In genomic region chr17:48954300-48954755, GRCh38 we compare ENCODE assay signal across 10 cellular contexts. TPM values are rescaled to one million over a fixed set of nuclear protein-coding genes. Genes with fewer than 3 reads are reported as not detected.
DNase-seq lines count a peak whose midpoint lies in the region; ATAC-seq and TF ChIP-seq lines count a peak whose summit lies in the region.
"Had no signal": no experiment of that assay in that cellular context is flagged by ENCODE, and none has a peak within 500 bp of the region (broad histone marks: within the 10 kb centered on the region; RNA-seq: fewer than 3 reads in every experiment).

No MANE protein-coding gene starts in this region.

- H3K4me3 ChIP-seq in upper lobe of right lung = no peak overlapping the region
- H3K4me3 ChIP-seq: stomach had no signal

- no peaks in the 10 kb centered on the region for H3K36me3 Mint-ChIP-seq in WTC11
- H3K36me3 Mint-ChIP-seq: activated naive CD4-positive, alpha-beta T cell treated with anti-CD3 and anti-CD28 coated beads, Interleukin-2, amount 50 U/mL, for 72 hours had no signal

- intact Hi-C loops in upper lobe of right lung (cut with DNase I) = no loop called here

- H3K9me3 Mint-ChIP-seq in WTC11 = no peaks in the 10 kb centered on the region
- H3K9me3 Mint-ChIP-seq: activated naive CD4-positive, alpha-beta T cell treated with anti-CD3 and anti-CD28 coated beads, Interleukin-2, amount 50 U/mL, for 72 hours had no signal

- ATAC-seq in WTC11 (peak; percentile 93), upper lobe of right lung (no peak)

- peaks cover 11% of the 10 kb centered on the region for H3K4me1 Mint-ChIP-seq in WTC11

- H3K27me3 ChIP-seq in upper lobe of right lung = peaks cover 37% of the 10 kb centered on the region

- peak overlapping the region; percentile 49; the same call in 1 of the 2 replicates for H3K27ac Mint-ChIP-seq in WTC11
- H3K27ac Mint-ChIP-seq: activated naive CD4-positive, alpha-beta T cell treated with anti-CD3 and anti-CD28 coated beads, Interleukin-2, amount 50 U/mL, for 72 hours had no signal

- DNase-seq in Daoy (ENCODE audit: low read depth) (peak; percentile 45), HT1080 (ENCODE audit: low read depth) (peak; percentile 44), WTC11 (ENCODE audit: low spot score) (peak; percentile 68), lung microvascular endothelial cell (ENCODE audit: low read depth in 2 of 2) (peak; percentile 37 to 63), upper lobe of right lung (no peak), LoVo (ENCODE audit: low spot score) (no peak), activated gamma-delta T cell treated with Interleukin-2 at 50 U/mL for 16 hours (no peak), occipital lobe (lab: John Stamatoyannopoulos, UW) (no peak)
- DNase-seq: stomach had no signal

- H3K4me3 Mint-ChIP-seq in WTC11 = no peak overlapping the region

- TF ChIP-seq CTCF in WTC11 (IDR thresholded peaks at IDR 0.05) = no peak
- TF ChIP-seq CTCF in upper lobe of right lung (IDR thresholded peaks at IDR 0.05) = no peak

- no peak overlapping the region for H3K27ac ChIP-seq in upper lobe of right lung
- H3K27ac ChIP-seq: stomach had no signal

- POLR2A ChIA-PET in WTC11 (lab: Charles Lee) = interaction anchor here (1.0 kb wide), 2 partner anchors 9 to 36 kb away, joined by 3 read pairs; partner anchors contain the start of gene SNF8

- CTCF ChIA-PET in WTC11 (lab: Charles Lee) = interaction anchor here (1.0 to 1.8 kb wide), 13 partner anchors 10 to 154 kb away, joined by 3 to 35 read pairs (median 8); partner anchors contain the start of genes IGF2BP1 and SNF8

- no peaks in the 10 kb centered on the region for H3K4me1 ChIP-seq in upper lobe of right lung
- H3K4me1 ChIP-seq: stomach had no signal

- no peaks in the 10 kb centered on the region for H3K36me3 ChIP-seq in upper lobe of right lung
- H3K36me3 ChIP-seq: stomach had no signal

- no peaks in the 10 kb centered on the region for H3K27me3 Mint-ChIP-seq in WTC11 (ENCODE audit: low read depth)

- H3K9me3 ChIP-seq in upper lobe of right lung = no peaks in the 10 kb centered on the region
- H3K9me3 ChIP-seq: stomach had no signal

TF ChIP-seq in WTC11, 78 proteins besides CTCF, POLR2A, EP300 and RAD21 (continues in another document):
- TF ChIP-seq, protein P1, sequence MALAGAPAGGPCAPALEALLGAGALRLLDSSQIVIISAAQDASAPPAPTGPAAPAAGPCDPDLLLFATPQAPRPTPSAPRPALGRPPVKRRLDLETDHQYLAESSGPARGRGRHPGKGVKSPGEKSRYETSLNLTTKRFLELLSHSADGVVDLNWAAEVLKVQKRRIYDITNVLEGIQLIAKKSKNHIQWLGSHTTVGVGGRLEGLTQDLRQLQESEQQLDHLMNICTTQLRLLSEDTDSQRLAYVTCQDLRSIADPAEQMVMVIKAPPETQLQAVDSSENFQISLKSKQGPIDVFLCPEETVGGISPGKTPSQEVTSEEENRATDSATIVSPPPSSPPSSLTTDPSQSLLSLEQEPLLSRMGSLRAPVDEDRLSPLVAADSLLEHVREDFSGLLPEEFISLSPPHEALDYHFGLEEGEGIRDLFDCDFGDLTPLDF (CRISPR knock-in tag; IDR thresholded peaks at IDR 0.05) = no peak
- TF ChIP-seq, protein P2, sequence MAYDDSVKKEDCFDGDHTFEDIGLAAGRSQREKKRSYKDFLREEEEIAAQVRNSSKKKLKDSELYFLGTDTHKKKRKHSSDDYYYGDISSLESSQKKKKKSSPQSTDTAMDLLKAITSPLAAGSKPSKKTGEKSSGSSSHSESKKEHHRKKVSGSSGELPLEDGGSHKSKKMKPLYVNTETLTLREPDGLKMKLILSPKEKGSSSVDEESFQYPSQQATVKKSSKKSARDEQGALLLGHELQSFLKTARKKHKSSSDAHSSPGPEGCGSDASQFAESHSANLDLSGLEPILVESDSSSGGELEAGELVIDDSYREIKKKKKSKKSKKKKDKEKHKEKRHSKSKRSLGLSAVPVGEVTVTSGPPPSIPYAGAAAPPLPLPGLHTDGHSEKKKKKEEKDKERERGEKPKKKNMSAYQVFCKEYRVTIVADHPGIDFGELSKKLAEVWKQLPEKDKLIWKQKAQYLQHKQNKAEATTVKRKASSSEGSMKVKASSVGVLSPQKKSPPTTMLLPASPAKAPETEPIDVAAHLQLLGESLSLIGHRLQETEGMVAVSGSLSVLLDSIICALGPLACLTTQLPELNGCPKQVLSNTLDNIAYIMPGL (CRISPR knock-in tag; IDR thresholded peaks at IDR 0.05) = no peak
- TF ChIP-seq, protein P3, sequence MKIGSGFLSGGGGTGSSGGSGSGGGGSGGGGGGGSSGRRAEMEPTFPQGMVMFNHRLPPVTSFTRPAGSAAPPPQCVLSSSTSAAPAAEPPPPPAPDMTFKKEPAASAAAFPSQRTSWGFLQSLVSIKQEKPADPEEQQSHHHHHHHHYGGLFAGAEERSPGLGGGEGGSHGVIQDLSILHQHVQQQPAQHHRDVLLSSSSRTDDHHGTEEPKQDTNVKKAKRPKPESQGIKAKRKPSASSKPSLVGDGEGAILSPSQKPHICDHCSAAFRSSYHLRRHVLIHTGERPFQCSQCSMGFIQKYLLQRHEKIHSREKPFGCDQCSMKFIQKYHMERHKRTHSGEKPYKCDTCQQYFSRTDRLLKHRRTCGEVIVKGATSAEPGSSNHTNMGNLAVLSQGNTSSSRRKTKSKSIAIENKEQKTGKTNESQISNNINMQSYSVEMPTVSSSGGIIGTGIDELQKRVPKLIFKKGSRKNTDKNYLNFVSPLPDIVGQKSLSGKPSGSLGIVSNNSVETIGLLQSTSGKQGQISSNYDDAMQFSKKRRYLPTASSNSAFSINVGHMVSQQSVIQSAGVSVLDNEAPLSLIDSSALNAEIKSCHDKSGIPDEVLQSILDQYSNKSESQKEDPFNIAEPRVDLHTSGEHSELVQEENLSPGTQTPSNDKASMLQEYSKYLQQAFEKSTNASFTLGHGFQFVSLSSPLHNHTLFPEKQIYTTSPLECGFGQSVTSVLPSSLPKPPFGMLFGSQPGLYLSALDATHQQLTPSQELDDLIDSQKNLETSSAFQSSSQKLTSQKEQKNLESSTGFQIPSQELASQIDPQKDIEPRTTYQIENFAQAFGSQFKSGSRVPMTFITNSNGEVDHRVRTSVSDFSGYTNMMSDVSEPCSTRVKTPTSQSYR (CRISPR knock-in tag; IDR thresholded peaks at IDR 0.05) = no peak
- TF ChIP-seq, protein P4, sequence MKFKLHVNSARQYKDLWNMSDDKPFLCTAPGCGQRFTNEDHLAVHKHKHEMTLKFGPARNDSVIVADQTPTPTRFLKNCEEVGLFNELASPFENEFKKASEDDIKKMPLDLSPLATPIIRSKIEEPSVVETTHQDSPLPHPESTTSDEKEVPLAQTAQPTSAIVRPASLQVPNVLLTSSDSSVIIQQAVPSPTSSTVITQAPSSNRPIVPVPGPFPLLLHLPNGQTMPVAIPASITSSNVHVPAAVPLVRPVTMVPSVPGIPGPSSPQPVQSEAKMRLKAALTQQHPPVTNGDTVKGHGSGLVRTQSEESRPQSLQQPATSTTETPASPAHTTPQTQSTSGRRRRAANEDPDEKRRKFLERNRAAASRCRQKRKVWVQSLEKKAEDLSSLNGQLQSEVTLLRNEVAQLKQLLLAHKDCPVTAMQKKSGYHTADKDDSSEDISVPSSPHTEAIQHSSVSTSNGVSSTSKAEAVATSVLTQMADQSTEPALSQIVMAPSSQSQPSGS (CRISPR knock-in tag; IDR thresholded peaks at IDR 0.05; ENCODE audit: borderline replicate concordance, low read depth) = no peak
- TF ChIP-seq FOXJ3 (CRISPR knock-in tag; IDR thresholded peaks at IDR 0.05; ENCODE audit: borderline replicate concordance) (no peak), OVOL2 (CRISPR knock-in tag; IDR thresholded peaks at IDR 0.05; ENCODE audit: borderline replicate concordance) (no peak), JUN (CRISPR knock-in tag; IDR thresholded peaks at IDR 0.05) (no peak), ZNF138 (CRISPR knock-in tag; conservative IDR thresholded peaks at IDR 0.05) (no peak), NR3C1 (CRISPR knock-in tag; conservative IDR thresholded peaks at IDR 0.05; ENCODE audit: low read depth) (no peak), FOXP1 (CRISPR knock-in tag; IDR thresholded peaks at IDR 0.05; ENCODE audit: borderline replicate concordance) (no peak), ZNF317 (CRISPR knock-in tag; IDR thresholded peaks at IDR 0.05; ENCODE audit: borderline replicate concordance, low read depth) (no peak)

RNA-seq across cellular contexts. Expression of gene SNF8, which starts 9.7 kb away (rescaled TPM):
- total RNA-seq in Daoy (2014; rRNA removed; shearing (Covaris generic)) = 43.2 and 64.9 TPM in 2 replicates
- 124 and 127 TPM in 2 replicates for total RNA-seq in HT1080 (2014; rRNA removed; shearing (Covaris generic))
- polyA plus RNA-seq in HT1080 (2015; cell fraction: cytosol; rRNA removed) = 153 and 180 TPM in 2 replicates
- 70.0 and 74.7 TPM in 2 replicates for polyA plus RNA-seq in HT1080 (2015; cell fraction: nucleus; rRNA removed)
- total RNA-seq in WTC11 (2021) (116 to 136 TPM (median 127 TPM) in 3 replicates), lung microvascular endothelial cell (92.0 and 104 TPM in 2 replicates), upper lobe of right lung (78.0 TPM), occipital lobe (38.4 TPM)

RNA-seq across cellular contexts. Expression of gene GIP, which starts 14.1 kb away (rescaled TPM):
- total RNA-seq in Daoy (2014; rRNA removed; shearing (Covaris generic)) = not detected in 2 replicates
- total RNA-seq in HT1080 (2014; rRNA removed; shearing (Covaris generic)) = not detected in 2 replicates
- polyA plus RNA-seq in HT1080 (2015; cell fraction: cytosol; rRNA removed) = not detected in 2 replicates
- not detected in 2 replicates for polyA plus RNA-seq in HT1080 (2015; cell fraction: nucleus; rRNA removed)
- total RNA-seq in WTC11 (2021) = 0.39 TPM in 1 of 3 replicates, not detected in the others
- not detected in 2 replicates for total RNA-seq in lung microvascular endothelial cell
- total RNA-seq in upper lobe of right lung = not detected
- total RNA-seq in occipital lobe = not detected
- total RNA-seq: activated naive CD4-positive, alpha-beta T cell treated with anti-CD3 and anti-CD28 coated beads, Interleukin-2, amount 50 U/mL, for 72 hours; stomach had no signal

RNA-seq across cellular contexts. Expression of gene IGF2BP1, which starts 42.9 kb away (rescaled TPM):
- total RNA-seq in Daoy (2014; rRNA removed; shearing (Covaris generic)) = 15.2 and 16.7 TPM in 2 replicates
- 18.5 and 18.6 TPM in 2 replicates for total RNA-seq in HT1080 (2014; rRNA removed; shearing (Covaris generic))
- 10.5 and 12.1 TPM in 2 replicates for polyA plus RNA-seq in HT1080 (2015; cell fraction: cytosol; rRNA removed)
- 34.4 and 34.5 TPM in 2 replicates for polyA plus RNA-seq in HT1080 (2015; cell fraction: nucleus; rRNA removed)
- 392 to 434 TPM (median 423 TPM) in 3 replicates for total RNA-seq in WTC11 (2021)
- 0.20 and 0.65 TPM in 2 replicates for total RNA-seq in lung microvascular endothelial cell
- total RNA-seq in upper lobe of right lung = not detected
- total RNA-seq in occipital lobe = 1.9 TPM

RNA-seq across cellular contexts. Expression of gene UBE2Z, which starts 46.1 kb away (rescaled TPM):
- 65.3 and 66.0 TPM in 2 replicates for total RNA-seq in Daoy (2014; rRNA removed; shearing (Covaris generic))
- total RNA-seq in HT1080 (2014; rRNA removed; shearing (Covaris generic)) = 94.8 and 123 TPM in 2 replicates
- 98.1 and 101 TPM in 2 replicates for polyA plus RNA-seq in HT1080 (2015; cell fraction: cytosol; rRNA removed)
- 106 and 121 TPM in 2 replicates for polyA plus RNA-seq in HT1080 (2015; cell fraction: nucleus; rRNA removed)
- total RNA-seq in WTC11 (2021) (65.1 to 69.7 TPM (median 68.4 TPM) in 3 replicates), lung microvascular endothelial cell (51.4 and 55.2 TPM in 2 replicates), upper lobe of right lung (61.3 TPM), occipital lobe (60.0 TPM)

Comparison
In these comparisons a context has a peak if more than half of its experiments do, and no peak if none do; other contexts are left out.
1. DNase-seq: peak in Daoy (single experiment), HT1080 (single experiment), WTC11 (single experiment) and lung microvascular endothelial cell (2 of 2); none in upper lobe of right lung (single experiment), LoVo (single experiment), activated gamma-delta T cell treated with Interleukin-2 at 50 U/mL for 16 hours (single experiment) and occipital lobe (single experiment).
2. RNA of gene IGF2BP1, which starts 42.9 kb away (total RNA-seq): 392 to 434 TPM in WTC11; 18.5 to 18.6 TPM in HT1080, 15.2 to 16.7 TPM in Daoy, 1.9 TPM in occipital lobe (single experiment), 0.20 to 0.65 TPM in lung microvascular endothelial cell and not detected in upper lobe of right lung (single experiment); every median in the first group is over 10 times any median in the second.